In the genomic region with DNA sequence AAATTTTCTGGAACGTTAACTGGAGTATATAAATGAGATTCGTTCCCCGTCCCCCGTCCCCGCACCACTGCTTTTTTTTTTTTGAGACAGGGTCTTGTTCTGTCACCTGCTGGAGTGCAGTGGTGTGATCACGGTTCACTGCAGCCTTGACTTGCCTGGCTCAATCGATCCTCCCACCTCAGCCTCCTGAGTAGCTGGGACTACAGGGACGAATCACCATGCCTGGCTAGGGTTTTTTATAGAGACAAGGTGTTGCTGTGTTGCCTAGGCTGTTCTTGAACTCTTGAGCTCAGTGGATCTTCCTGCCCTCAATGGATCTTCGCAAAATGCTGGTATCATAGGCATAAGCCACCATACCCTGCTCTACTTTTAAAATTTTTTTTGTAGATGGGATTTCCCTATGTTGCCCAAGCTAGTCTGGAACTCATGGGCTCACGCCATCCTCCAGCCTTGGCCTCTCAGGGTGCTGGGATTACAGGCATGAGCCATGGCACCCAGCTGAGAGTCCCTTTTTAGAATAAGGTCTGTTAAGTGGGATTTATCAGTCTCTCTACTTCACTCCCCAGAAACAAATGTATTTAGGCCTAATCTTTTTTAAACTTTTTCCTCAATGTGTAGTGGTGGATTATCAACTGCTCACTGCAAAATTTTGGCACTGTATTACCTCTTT, we compare ENCODE assay signal across 15 cellular contexts.
DNase-seq lines count a peak whose midpoint lies in the region; ATAC-seq, FAIRE-seq and TF ChIP-seq lines count a peak whose summit lies in the region.
"Had no signal": no experiment of that assay in that cellular context is flagged by ENCODE, and none has a peak within 500 bp of the region (broad histone marks: within the 10 kb centered on the region; RNA-seq: fewer than 3 reads in every experiment).

No MANE protein-coding gene starts in this region.

- H2BK20ac ChIP-seq in IMR-90 (ENCODE audit: low read depth, low read length): no peak overlapping the region

- no peaks in the 10 kb centered on the region for H3K79me2 ChIP-seq in trophoblast cell (ENCODE audit: control insufficient read depth, insufficient read depth, low read length, poor library complexity)

- no peak overlapping the region for H2BK120ac ChIP-seq in IMR-90 (ENCODE audit: low read depth, low read length)
- H2BK120ac ChIP-seq in trophoblast cell (ENCODE audit: insufficient read depth, low read length, poor library complexity): no peak overlapping the region

- no peak overlapping the region for H3K27ac ChIP-seq in CD8-positive, alpha-beta memory T cell (ENCODE audit: low read depth, low read length)
- H3K27ac ChIP-seq in IMR-90 (ENCODE audit: insufficient read depth, low read length) (no peak overlapping the region), trophoblast cell (ENCODE audit: low read depth, low read length) (no peak overlapping the region), SJCRH30 (no peak overlapping the region)

- H3K4me3 Mint-ChIP-seq in CD8-positive, alpha-beta memory T cell: peak overlapping the region in 5 of 7 donors; percentile 32 to 71 (median 36)

- peaks cover 43% of the 10 kb centered on the region for H4K20me1 ChIP-seq in IMR-90 (ENCODE audit: insufficient read depth, low read length)

- H2BK5ac ChIP-seq in IMR-90 (ENCODE audit: low read depth, low read length, poor library complexity, severe bottlenecking) (no peak overlapping the region), trophoblast cell (ENCODE audit: low read depth, low read length, poor library complexity) (no peak overlapping the region)

- no peaks in the 10 kb centered on the region for H3K27me3 Mint-ChIP-seq in CD8-positive, alpha-beta memory T cell

- POLR2A ChIA-PET in CD8-positive, alpha-beta memory T cell (lab: Charles Lee): no interaction called here
- POLR2A ChIA-PET in IMR-90 (lab: Charles Lee; ENCODE audit: unreplicated experiment): no interaction called here

- H3K9ac ChIP-seq in IMR-90 (ENCODE audit: low read depth, low read length): no peak overlapping the region
- no peak overlapping the region for H3K9ac ChIP-seq in endocrine pancreas (ENCODE audit: control insufficient read depth, insufficient read depth, low read length)
- H3K9ac ChIP-seq in trophoblast cell (ENCODE audit: low read length): no peak overlapping the region

- no peak for TF ChIP-seq RAD21 in IMR-90 (IDR thresholded peaks at IDR 0.05; ENCODE audit: low read length)

- peaks cover 0 to 16% (median 2%) of the 10 kb centered on the region in 3 donors for H3K36me3 Mint-ChIP-seq in CD8-positive, alpha-beta memory T cell

- no peak overlapping the region for H3K4me3 ChIP-seq in CD8-positive, alpha-beta memory T cell (ENCODE audit: low read length)
- no peak overlapping the region for H3K4me3 ChIP-seq in IMR-90 (ENCODE audit: insufficient read depth, low read depth, low read length)
- H3K4me3 ChIP-seq in endocrine pancreas (ENCODE audit: control insufficient read depth, insufficient read depth, low read length): peak overlapping the region; percentile 25
- H3K4me3 ChIP-seq in trophoblast cell (ENCODE audit: low read depth, low read length): no peak overlapping the region
- no peak overlapping the region for H3K4me3 ChIP-seq in SJCRH30
- H3K4me3 ChIP-seq: skin epidermis had no signal

- no peaks in the 10 kb centered on the region for H3K36me3 ChIP-seq in CD8-positive, alpha-beta memory T cell (ENCODE audit: insufficient read depth, low read length)
- H3K36me3 ChIP-seq in IMR-90 (ENCODE audit: control insufficient read depth, insufficient read depth, low read length): peaks cover 3% of the 10 kb centered on the region; the same call in 1 of the 2 replicates
- no peaks in the 10 kb centered on the region for H3K36me3 ChIP-seq in endocrine pancreas (ENCODE audit: control insufficient read depth, insufficient read depth, low read length)
- no peaks in the 10 kb centered on the region for H3K36me3 ChIP-seq in trophoblast cell (ENCODE audit: control insufficient read depth in 1 of 2, insufficient read depth in 2 of 2, low read length in 2 of 2)
- 0 out of 2 replicates have a peak, but pooled peaks cover under 1% of the 10 kb centered on the region for H3K36me3 ChIP-seq in SJCRH30

- no peak for ATAC-seq in IMR-90 (ENCODE audit: low read depth)
- ATAC-seq: HCT116 had no signal

- no peak overlapping the region for H3K18ac ChIP-seq in IMR-90 (ENCODE audit: low read depth, low read length)
- no peak overlapping the region for H3K18ac ChIP-seq in trophoblast cell (ENCODE audit: low read length)

- no peak overlapping the region for H4K12ac ChIP-seq in trophoblast cell (ENCODE audit: low read depth, low read length)

- H3K23ac ChIP-seq in IMR-90 (ENCODE audit: low read depth, low read length) (0 out of 2 replicates have a peak overlapping the region, but pooled peaks have one; percentile 14), trophoblast cell (ENCODE audit: low read length) (no peak overlapping the region)

- no CpG with 5 or more reads among the region's 10 CpGs for WGBS in IMR-90 (ENCODE audit: extremely low coverage in 2 of 2, insufficient read length in 1 of 2), 2 experiments
- WGBS in trophoblast cell (ENCODE audit: extremely low coverage, insufficient coverage, insufficient read length): no CpG with 5 or more reads among the region's 10 CpGs

- H2BK12ac ChIP-seq in trophoblast cell (ENCODE audit: low read length): no peak overlapping the region

- TF ChIP-seq CTCF in IMR-90 (conservative IDR thresholded peaks at IDR 0.05; ENCODE audit: low read depth, low read length): no peak

- no peaks in the 10 kb centered on the region for H3K9me3 ChIP-seq in CD8-positive, alpha-beta memory T cell (ENCODE audit: low read length)
- H3K9me3 ChIP-seq in IMR-90 (ENCODE audit: control insufficient read depth, insufficient read depth, low read length) (no peaks in the 10 kb centered on the region; the same call in 1 of the 2 replicates), endocrine pancreas (ENCODE audit: control insufficient read depth, low read length) (no peaks in the 10 kb centered on the region), trophoblast cell (ENCODE audit: insufficient read depth, low read depth, low read length) (peaks cover 5% of the 10 kb centered on the region), SJCRH30 (replicated peaks) (peaks cover 4% of the 10 kb centered on the region; the same call in 1 of the 2 replicates)

- no peak overlapping the region; the same call in 1 of the 2 replicates for H3K14ac ChIP-seq in IMR-90 (replicated peaks; ENCODE audit: low read depth, low read length)
- no peak overlapping the region for H3K14ac ChIP-seq in trophoblast cell (ENCODE audit: low read length)

- H3K4me1 Mint-ChIP-seq in CD8-positive, alpha-beta memory T cell: peaks cover 42 to 65% (median 54%) of the 10 kb centered on the region in 3 donors

- H4K91ac ChIP-seq in IMR-90 (ENCODE audit: insufficient read depth, low read depth, low read length): no peak overlapping the region
- H4K91ac ChIP-seq in trophoblast cell (ENCODE audit: low read depth, low read length): no peak overlapping the region

- CTCF ChIA-PET in CD8-positive, alpha-beta memory T cell (lab: Charles Lee): no interaction called here
- CTCF ChIA-PET in IMR-90 (lab: Yijun Ruan, JAX): interaction anchor here (0.9 to 2.2 kb wide), 2 partner anchors 19 to 20 kb away, joined by 3 to 8 read pairs; no protein-coding TSS in a partner anchor

- no peak overlapping the region for H3K56ac ChIP-seq in IMR-90 (ENCODE audit: extremely low read depth, insufficient read depth, low read length)

- no peak overlapping the region for H2AK9ac ChIP-seq in IMR-90 (replicated peaks; ENCODE audit: low read depth, low read length, poor library complexity)

- H3K4ac ChIP-seq in IMR-90 (ENCODE audit: low read depth, low read length) (no peak overlapping the region), trophoblast cell (ENCODE audit: low read depth, low read length) (no peak overlapping the region)

- H3K9me3 Mint-ChIP-seq in CD8-positive, alpha-beta memory T cell: no peaks in the 10 kb centered on the region

- H3K4me2 ChIP-seq in IMR-90 (ENCODE audit: low read depth, low read length) (peak overlapping the region; percentile 11; the same call in 1 of the 2 replicates), trophoblast cell (ENCODE audit: low read length) (no peak overlapping the region)

- intact Hi-C loops in IMR-90 (cut with micrococcal nuclease): no loop called here

- H4K8ac ChIP-seq in IMR-90 (ENCODE audit: low read depth in 2 of 2, low read length in 2 of 2) (no peak overlapping the region), trophoblast cell (ENCODE audit: low read depth, low read length) (no peak overlapping the region)

- peaks cover 13% of the 10 kb centered on the region for H3K9me1 ChIP-seq in IMR-90 (ENCODE audit: insufficient read depth, low read length)

- BruUV-seq in IMR-90 (replicated peaks; lab: Mats Ljungman, UMichigan): no TSS peak

- peak overlapping the region in 3 of 8 donors; percentile 3 to 38 (median 12) for H3K27ac Mint-ChIP-seq in CD8-positive, alpha-beta memory T cell

- DNase-seq in CD8-positive, alpha-beta memory T cell: no peak
- DNase-seq in IMR-90 (no peak), trophoblast cell (peak; percentile 13 to 41), SJCRH30 (no peak), LoVo (ENCODE audit: low spot score) (no peak), HTR-8/SVneo (ENCODE audit: insufficient read length, low spot score) (no peak), AG08396 (ENCODE audit: low spot score) (no peak)
- DNase-seq: effector CD8-positive, alpha-beta T cell; NCI-H1694; nucleus accumbens; stimulated activated naive CD4-positive, alpha-beta T cell treated with Interleukin-2 at 50 U/mL for 16 hours had no signal

- no peak overlapping the region for H2AFZ ChIP-seq in IMR-90 (replicated peaks; ENCODE audit: low read length, poor library complexity)
- H2AFZ ChIP-seq in trophoblast cell (ENCODE audit: insufficient read depth, low read length, poor library complexity): no peak overlapping the region

- FAIRE-seq in HTR-8/SVneo (lab: Jason Lieb, UNC): no peak
- FAIRE-seq: bronchial epithelial cell had no signal

- H2BK15ac ChIP-seq in IMR-90 (ENCODE audit: low read depth, low read length): no peak overlapping the region

- H3K79me1 ChIP-seq in IMR-90 (ENCODE audit: low read depth in 1 of 2, low read length in 2 of 2) (peaks cover 11 to 53% of the 10 kb centered on the region in 2 experiments), trophoblast cell (ENCODE audit: low read length) (no peaks in the 10 kb centered on the region)

- dilution Hi-C loops in IMR-90 (cut with HindIII; ENCODE audit: low sequenced_read_pairs, unreplicated experiment): no loop called here

- H2AK5ac ChIP-seq in IMR-90 (ENCODE audit: low read depth, low read length) (no peak overlapping the region), trophoblast cell (ENCODE audit: low read length) (no peak overlapping the region)

- in situ Hi-C loops in IMR-90 (cut with MboI; ENCODE audit: low sequenced_read_pairs): no loop called here

- no peak overlapping the region for H4K5ac ChIP-seq in IMR-90 (ENCODE audit: low read depth, low read length)

- H3K27me3 ChIP-seq in CD8-positive, alpha-beta memory T cell (ENCODE audit: insufficient read depth, low read length, poor library complexity, severe bottlenecking): no peaks in the 10 kb centered on the region
- H3K27me3 ChIP-seq in IMR-90 (ENCODE audit: control insufficient read depth, insufficient read depth, low read length) (no peaks in the 10 kb centered on the region), endocrine pancreas (ENCODE audit: control insufficient read depth, insufficient read depth, low read length) (no peaks in the 10 kb centered on the region), trophoblast cell (ENCODE audit: insufficient read depth, low read length) (no peaks in the 10 kb centered on the region), SJCRH30 (no peaks in the 10 kb centered on the region)

- peaks cover 14% of the 10 kb centered on the region for H3K4me1 ChIP-seq in CD8-positive, alpha-beta memory T cell (ENCODE audit: insufficient read depth, low read length)
- peaks cover 5% of the 10 kb centered on the region; the same call in 1 of the 2 replicates for H3K4me1 ChIP-seq in IMR-90 (ENCODE audit: control insufficient read depth, insufficient read depth, low read length)
- H3K4me1 ChIP-seq in endocrine pancreas (ENCODE audit: control insufficient read depth, insufficient read depth, low read length): peaks cover 20% of the 10 kb centered on the region
- H3K4me1 ChIP-seq in trophoblast cell (ENCODE audit: control insufficient read depth in 1 of 2, insufficient read depth in 2 of 2, low read length in 2 of 2): no peaks in the 10 kb centered on the region
- H3K4me1 ChIP-seq in SJCRH30: no peaks in the 10 kb centered on the region

- TF ChIP-seq POLR2A in IMR-90 (IDR thresholded peaks at IDR 0.05; ENCODE audit: low read depth, low read length): no peak

Comparison
In these comparisons a context has a peak if more than half of its experiments do, and no peak if none do; other contexts are left out.
1. DNase-seq: peak in trophoblast cell (2 of 2); none in CD8-positive, alpha-beta memory T cell (0 of 5), IMR-90 (single experiment), SJCRH30 (0 of 2), LoVo (single experiment), HTR-8/SVneo (single experiment) and AG08396 (single experiment).